ENCODE assay signal across 8 cellular contexts in genomic region chr20:49188101-49188784, GRCh38. TPM values are rescaled to one million over a fixed set of nuclear protein-coding genes. Genes with fewer than 3 reads are reported as not detected.
A peak's percentile ranks its signal among the peaks of the same experiment; 100 is the strongest.
DNase-seq lines count a peak whose midpoint lies in the region; ATAC-seq and TF ChIP-seq lines count a peak whose summit lies in the region.

TSS of gene STAU1 (minus strand) at chr20:49188334. CDS start at chr20:49166201, 22,133 bp downstream.

- DNase-seq in NCI-H187 treated with DMSO at 0.1 percent for 48 hours (lab: John Stamatoyannopoulos, UW): peak; percentile 71
- DNase-seq in T-helper 2 cell: peak; percentile 88 to 98 (median 91)
- peak; percentile 98 for DNase-seq in left ventricle myocardium superior
- DNase-seq in prostate gland (ENCODE audit: low spot score): peak; percentile 94
- DNase-seq in ureter (ENCODE audit: low spot score): peak; percentile 93

- intact Hi-C loops in left ventricle myocardium superior (cut with micrococcal nuclease) (no loop called here), prostate gland (cut with DNase I) (no loop called here)

- WGBS in prostate gland: under 1% methylated on average over 50 of the region's 61 CpGs

- H3K4me3 ChIP-seq in prostate gland: peak within 1 kb of the TSS; percentile 90 to 92

- H3K27ac ChIP-seq in angular gyrus (ENCODE audit: low read depth, low read length): peak within 1 kb of the TSS; percentile 79
- H3K27ac ChIP-seq in prostate gland: peak within 1 kb of the TSS; percentile 90 to 95

- ATAC-seq in GM18499 (IDR thresholded peaks at IDR 0.05; ENCODE audit: insufficient read depth, unreplicated experiment): peak; percentile 43
- ATAC-seq in HG02938 (IDR thresholded peaks at IDR 0.05; ENCODE audit: unreplicated experiment): peak; percentile 78
- peak; percentile 98 for ATAC-seq in left ventricle myocardium superior

- TF ChIP-seq CTCF in prostate gland (IDR thresholded peaks at IDR 0.05): no peak

- no peaks in the 10 kb centered on the region for H3K36me3 ChIP-seq in prostate gland

- H3K4me1 ChIP-seq in prostate gland (replicated peaks): peaks cover 5% of the 10 kb centered on the region

- TF ChIP-seq POLR2A in prostate gland (IDR thresholded peaks at IDR 0.05): peak; percentile 68

- H3K9me3 ChIP-seq in prostate gland: no peaks in the 10 kb centered on the region

- no peaks in the 10 kb centered on the region for H3K27me3 ChIP-seq in prostate gland (replicated peaks; ENCODE audit: insufficient read depth)

RNA-seq across cellular contexts. Expression of gene STAU1, which starts in this region (rescaled TPM):
- 60.4 TPM for total RNA-seq in left ventricle myocardium superior
- 10 to 100 TPM; 73.2 to 94.7 TPM for total RNA-seq in prostate gland
- 88.1 TPM for total RNA-seq in ureter

Comparison
In these comparisons a context has a peak if more than half of its experiments do, and no peak if none do; other contexts are left out.
1. Peak in every context shown above with its lines: DNase-seq, ATAC-seq, H3K4me3 ChIP-seq and H3K27ac ChIP-seq.
2. ATAC-seq: peak in every context shown above with its lines; median percentile 98 in left ventricle myocardium superior; 78 in HG02938; 43 in GM18499.